9 cellular contexts compared by ENCODE assay signal in genomic region chr6:111985202-111985731, GRCh38.
A peak's percentile ranks its signal among the peaks of the same experiment; 100 is the strongest.
DNase-seq lines count a peak whose midpoint lies in the region; ATAC-seq, FAIRE-seq and TF ChIP-seq lines count a peak whose summit lies in the region.
"Had no signal": no experiment of that assay in that cellular context is flagged by ENCODE, and none has a peak within 500 bp of the region (broad histone marks: within the 10 kb centered on the region; RNA-seq: fewer than 3 reads in every experiment).

No MANE protein-coding gene starts in this region.

- H3K4me3 Mint-ChIP-seq in H9 (0 out of 5 replicates have a peak overlapping the region, but pooled peaks of 1 of the 2 experiments have one; percentile 27), progenitor cell of endocrine pancreas (ENCODE audit: low read depth) (no peak overlapping the region)
- no peak overlapping the region for H3K4me3 Mint-ChIP-seq in stimulated activated memory B cell treated with anti-CD40 and anti-IgM and Interleukin-4, amounts not matched to agents 10 μg/mL and 1 μg/mL and 100 μg/mL, for 72 hours
- H3K4me3 Mint-ChIP-seq: naive B cell had no signal

- H3K14ac ChIP-seq in H9 (ENCODE audit: insufficient read depth, low read length) (no peak overlapping the region; the same call in 1 of the 2 replicates), H1 (ENCODE audit: insufficient read length) (no peak overlapping the region)

- H3K4me2 ChIP-seq in H9 (ENCODE audit: insufficient read depth, insufficient read length, low read length) (no peak overlapping the region), H1 (ENCODE audit: insufficient read depth in 1 of 2, low read depth in 2 of 2, low read length in 2 of 2) (0 out of 4 replicates have a peak overlapping the region, but pooled peaks of 1 of the 2 experiments have one; percentile 4)

- no peak overlapping the region for H2BK20ac ChIP-seq in H9 (ENCODE audit: low read depth, low read length, poor library complexity, severe bottlenecking)
- peak overlapping the region; percentile 88 for H2BK20ac ChIP-seq in H1 (ENCODE audit: low read length)

- H3K36me3 ChIP-seq in H1 (ENCODE audit: control insufficient read depth in 2 of 4, insufficient read depth in 4 of 4, low read length in 3 of 4): no peaks in the 10 kb centered on the region

- H2BK5ac ChIP-seq in H9 (ENCODE audit: insufficient read length, low read length): no peak overlapping the region
- peak overlapping the region; percentile 67; the same call in 1 of the 2 replicates for H2BK5ac ChIP-seq in H1 (ENCODE audit: low read depth, low read length)

- no peak overlapping the region for H3K56ac ChIP-seq in H9 (ENCODE audit: insufficient read length, low read depth, low read length)
- no peak overlapping the region for H3K56ac ChIP-seq in H1 (replicated peaks; ENCODE audit: insufficient read length, low read depth, low read length)

- no peaks in the 10 kb centered on the region for H3K79me1 ChIP-seq in H9 (ENCODE audit: insufficient read depth, low read depth, low read length, poor library complexity, severe bottlenecking)
- no peaks in the 10 kb centered on the region for H3K79me1 ChIP-seq in H1 (ENCODE audit: low read depth, low read length)

- POLR2A ChIA-PET in H1 (lab: Charles Lee; ENCODE audit: partially characterized antibody): interaction anchor here (0.7 to 1.3 kb wide), 4 partner anchors 37 to 96 kb away, joined by 3 to 4 read pairs (median 4); no protein-coding TSS in a partner anchor

- ATAC-seq in stimulated activated memory B cell treated with anti-CD40 and anti-IgM and Interleukin-4, amounts not matched to agents 10 μg/mL and 1 μg/mL and 100 μg/mL, for 72 hours: no peak

- WGBS in H9 (ENCODE audit: extremely low coverage, insufficient read length, low lambda C conversion rate): no CpG with 5 or more reads among the region's 4 CpGs
- WGBS in H1 (ENCODE audit: extremely low coverage in 1 of 2, insufficient coverage in 1 of 2, insufficient read length in 1 of 2, insufficient replicate concordance in 2 of 2, low coverage in 1 of 2, low lambda C conversion rate in 2 of 2, missing lambda C conversion rate in 1 of 2), 2 experiments: 80% methylated on average over 4 of the region's 4 CpGs; no CpG with 5 or more reads in 1 of the 2 experiments

- H3K9me3 Mint-ChIP-seq in H9: peaks cover 3 to 4% of the 10 kb centered on the region in 2 experiments; a peak in 3 of 5 replicates
- H3K9me3 Mint-ChIP-seq in progenitor cell of endocrine pancreas (ENCODE audit: low read depth): peaks cover 3% of the 10 kb centered on the region
- no peaks in the 10 kb centered on the region for H3K9me3 Mint-ChIP-seq in stimulated activated memory B cell treated with anti-CD40 and anti-IgM and Interleukin-4, amounts not matched to agents 10 μg/mL and 1 μg/mL and 100 μg/mL, for 72 hours
- H3K9me3 Mint-ChIP-seq: naive B cell had no signal

- H3K4me1 Mint-ChIP-seq in H9 (peaks cover 25% of the 10 kb centered on the region in 2 experiments), progenitor cell of endocrine pancreas (ENCODE audit: low read depth) (peaks cover 21% of the 10 kb centered on the region)
- H3K4me1 Mint-ChIP-seq in stimulated activated memory B cell treated with anti-CD40 and anti-IgM and Interleukin-4, amounts not matched to agents 10 μg/mL and 1 μg/mL and 100 μg/mL, for 72 hours: peaks cover 12% of the 10 kb centered on the region

- H3K23me2 ChIP-seq in H9 (ENCODE audit: insufficient read length, low read depth, low read length, poor library complexity, severe bottlenecking) (no peaks in the 10 kb centered on the region), H1 (ENCODE audit: low read depth, low read length) (no peaks in the 10 kb centered on the region)

- H2AFZ ChIP-seq in H9 (ENCODE audit: low read length): peak overlapping the region; percentile 85
- peak overlapping the region; percentile 23; the same call in 1 of the 2 replicates for H2AFZ ChIP-seq in H1 (ENCODE audit: low read length)

- H4K8ac ChIP-seq in H9 (replicated peaks; ENCODE audit: insufficient read length, low read depth, low read length): no peak overlapping the region
- no peak overlapping the region for H4K8ac ChIP-seq in H1 (ENCODE audit: extremely low read depth, insufficient read depth, low read length)

- DNase-seq in H9: peak; percentile 76
- peak; percentile 89 for DNase-seq in RKO (ENCODE audit: low spot score)
- peak in 1 of 2 experiments; percentile 33 for DNase-seq in H1 (ENCODE audit: low read depth in 1 of 2, low spot score in 2 of 2)
- DNase-seq in progenitor cell of endocrine pancreas (ENCODE audit: low spot score, unreplicated experiment): peak; percentile 17
- DNase-seq in SKM-1 (lab: John Stamatoyannopoulos, UW; ENCODE audit: unreplicated experiment): no peak
- DNase-seq in DMS 273 (lab: John Stamatoyannopoulos, UW; ENCODE audit: unreplicated experiment): no peak
- no peak for DNase-seq in NOMO-1 (lab: John Stamatoyannopoulos, UW; ENCODE audit: unreplicated experiment in 2 of 2)
- DNase-seq: naive B cell had no signal

- no peak overlapping the region for H2BK12ac ChIP-seq in H9 (ENCODE audit: insufficient read length, low read depth, low read length)
- H2BK12ac ChIP-seq in H1 (ENCODE audit: low read depth, low read length): peak overlapping the region; percentile 94

- peak in 1 of 2 experiments; percentile 68; a peak in 1 of 3 replicates for TF ChIP-seq EP300 in H1 (IDR thresholded peaks at IDR 0.05; ENCODE audit: borderline replicate concordance in 1 of 2, low read depth in 2 of 2, low read length in 2 of 2)

- TF ChIP-seq CTCF in H9 (conservative IDR thresholded peaks at IDR 0.05): peak; percentile 27; the same call in 1 of the 3 replicates
- TF ChIP-seq CTCF in H1 (IDR thresholded peaks at IDR 0.05; ENCODE audit: control extremely low read depth in 1 of 3, insufficient read depth in 1 of 3, low read depth in 1 of 3, low read length in 3 of 3): no peak
- peak; percentile 19 for TF ChIP-seq CTCF in progenitor cell of endocrine pancreas (IDR thresholded peaks at IDR 0.05; ENCODE audit: unreplicated experiment)

- H4K5ac ChIP-seq in H9 (ENCODE audit: insufficient read length, low read depth, low read length) (no peak overlapping the region), H1 (ENCODE audit: insufficient read length, low read depth, low read length) (no peak overlapping the region)

- no peaks in the 10 kb centered on the region for H3K9me3 ChIP-seq in H9 (ENCODE audit: control insufficient read depth, low read depth, low read length)
- H3K9me3 ChIP-seq in H1 (ENCODE audit: insufficient read depth in 2 of 2, low read depth in 1 of 2, low read length in 1 of 2): no peaks in the 10 kb centered on the region

- H2BK120ac ChIP-seq in H9 (ENCODE audit: low read depth, low read length, poor library complexity, severe bottlenecking) (no peak overlapping the region), H1 (replicated peaks; ENCODE audit: low read depth, low read length) (no peak overlapping the region)

- H3K23ac ChIP-seq in H9 (ENCODE audit: insufficient read length, low read depth, low read length): no peak overlapping the region
- no peak overlapping the region for H3K23ac ChIP-seq in H1 (ENCODE audit: insufficient read length)

- no peak overlapping the region for H3K4ac ChIP-seq in H9 (ENCODE audit: low read depth, low read length)
- H3K4ac ChIP-seq in H1 (replicated peaks; ENCODE audit: insufficient read length, low read depth, low read length): no peak overlapping the region

- TF ChIP-seq RAD21 in H1 (IDR thresholded peaks at IDR 0.05 in 1 of 2, conservative IDR thresholded peaks at IDR 0.05 in 1 of 2; ENCODE audit: low read depth in 2 of 2, low read length in 2 of 2): no peak

- H3K27me3 Mint-ChIP-seq in H9 (ENCODE audit: low read depth): peaks cover 6% of the 10 kb centered on the region; the same call in 1 of the 2 replicates
- no peaks in the 10 kb centered on the region for H3K27me3 Mint-ChIP-seq in progenitor cell of endocrine pancreas
- H3K27me3 Mint-ChIP-seq in stimulated activated memory B cell treated with anti-CD40 and anti-IgM and Interleukin-4, amounts not matched to agents 10 μg/mL and 1 μg/mL and 100 μg/mL, for 72 hours: peaks cover under 1% of the 10 kb centered on the region

- H2BK15ac ChIP-seq in H9 (ENCODE audit: low read depth, low read length) (no peak overlapping the region), H1 (ENCODE audit: low read length) (no peak overlapping the region)

- no peaks in the 10 kb centered on the region for H4K20me1 ChIP-seq in H9 (ENCODE audit: control insufficient read depth, insufficient read depth, insufficient read length)
- H4K20me1 ChIP-seq in H1 (replicated peaks in 1 of 2; ENCODE audit: control insufficient read depth in 1 of 2, insufficient read depth in 2 of 2, low read length in 2 of 2): no peaks in the 10 kb centered on the region

- H3K4me3 ChIP-seq in H1 (ENCODE audit: extremely low read depth in 1 of 4, insufficient read depth in 2 of 4, low read depth in 3 of 4, low read length in 4 of 4): no peak overlapping the region; a peak in 1 of 8 replicates

- H3K27me3 ChIP-seq in H9 (ENCODE audit: insufficient read depth, low read length): no peaks in the 10 kb centered on the region
- 0 out of 7 replicates have a peak, but pooled peaks cover 0 to 3% (median 0%) of the 10 kb centered on the region in 4 experiments for H3K27me3 ChIP-seq in H1 (replicated peaks in 1 of 4; ENCODE audit: control insufficient read depth in 3 of 4, extremely low read depth in 1 of 4, insufficient read depth in 3 of 4, low read length in 3 of 4)

- H2AK5ac ChIP-seq in H9 (ENCODE audit: insufficient read length, low read length): no peak overlapping the region
- no peak overlapping the region; the same call in 1 of the 2 replicates for H2AK5ac ChIP-seq in H1 (ENCODE audit: low read depth, low read length)

- no peak for FAIRE-seq in H1 (lab: Jason Lieb, UNC)

- H3K27ac Mint-ChIP-seq in H9 (peak overlapping the region; percentile 45 to 89 (median 73)), progenitor cell of endocrine pancreas (peak overlapping the region; percentile 91)
- H3K27ac Mint-ChIP-seq in stimulated activated memory B cell treated with anti-CD40 and anti-IgM and Interleukin-4, amounts not matched to agents 10 μg/mL and 1 μg/mL and 100 μg/mL, for 72 hours: no peak overlapping the region

- H3K18ac ChIP-seq in H9 (ENCODE audit: insufficient read length, low read depth, low read length) (peak overlapping the region; percentile 27), H1 (ENCODE audit: extremely low read depth, low read length) (0 out of 2 replicates have a peak overlapping the region, but pooled peaks have one; percentile 49)

- no peak overlapping the region for H4K91ac ChIP-seq in H9 (ENCODE audit: insufficient read length, low read depth, low read length)
- H4K91ac ChIP-seq in H1 (replicated peaks; ENCODE audit: insufficient read length, low read length): peak overlapping the region; percentile 49

- CTCF ChIA-PET in H1 (lab: Charles Lee; ENCODE audit: partially characterized antibody): interaction anchor here (0.9 to 1.7 kb wide), 4 partner anchors 10 to 275 kb away, joined by 3 to 6 read pairs (median 5); no protein-coding TSS in a partner anchor

- peaks cover 0 to 9% (median 2%) of the 10 kb centered on the region in 3 experiments; a peak in 3 of 7 replicates for H3K36me3 Mint-ChIP-seq in H9 (ENCODE audit: insufficient read depth in 1 of 3, low read depth in 3 of 3)
- H3K36me3 Mint-ChIP-seq in progenitor cell of endocrine pancreas (ENCODE audit: insufficient read depth): peaks cover 4% of the 10 kb centered on the region
- H3K36me3 Mint-ChIP-seq in stimulated activated memory B cell treated with anti-CD40 and anti-IgM and Interleukin-4, amounts not matched to agents 10 μg/mL and 1 μg/mL and 100 μg/mL, for 72 hours: no peaks in the 10 kb centered on the region
- H3K36me3 Mint-ChIP-seq: naive B cell had no signal

- H3K79me2 ChIP-seq in H9 (ENCODE audit: insufficient read depth, low read length) (no peaks in the 10 kb centered on the region), H1 (ENCODE audit: control insufficient read depth in 1 of 2, insufficient read depth in 2 of 2, low read length in 2 of 2) (no peaks in the 10 kb centered on the region)

- H3T11ph ChIP-seq in H9 (ENCODE audit: low read length): no peak overlapping the region

- H3K27ac ChIP-seq in H9 (ENCODE audit: insufficient read length, low read depth, low read length): peak overlapping the region; percentile 24
- H3K27ac ChIP-seq in H1 (ENCODE audit: low read depth, low read length): 0 out of 2 replicates have a peak overlapping the region, but pooled peaks have one; percentile 10

- TF ChIP-seq POLR2A in H1 (IDR thresholded peaks at IDR 0.05; ENCODE audit: control extremely low read depth in 1 of 2, low read depth in 2 of 2, low read length in 2 of 2): peak in 1 of 2 experiments; percentile 51; a peak in 1 of 3 replicates

- H3K9ac ChIP-seq in H9 (ENCODE audit: extremely low read depth, insufficient read length, low read length): no peak overlapping the region
- no peak overlapping the region for H3K9ac ChIP-seq in H1 (replicated peaks in 1 of 4; ENCODE audit: extremely low read depth in 1 of 4, low read depth in 3 of 4, low read length in 3 of 4)

- H3K4me1 ChIP-seq in H9 (ENCODE audit: insufficient read depth, low read length): peaks cover 9% of the 10 kb centered on the region; the same call in 1 of the 2 replicates
- peaks cover 0 to 9% (median 6%) of the 10 kb centered on the region in 4 experiments; a peak in 3 of 7 replicates for H3K4me1 ChIP-seq in H1 (replicated peaks in 1 of 4; ENCODE audit: control insufficient read depth in 3 of 4, insufficient read depth in 4 of 4, low read length in 3 of 4)

Comparison
In these comparisons a context has a peak if more than half of its experiments do, and no peak if none do; other contexts are left out.
1. DNase-seq: peak in H9 (single experiment), RKO (single experiment) and progenitor cell of endocrine pancreas (single experiment); none in SKM-1 (single experiment), DMS 273 (single experiment) and NOMO-1 (0 of 2).
2. CTCF ChIP-seq: peak in H9 (single experiment) and progenitor cell of endocrine pancreas (single experiment); none in H1 (0 of 3).